ENCODE assay signal across 24 cellular contexts in the genomic region with DNA sequence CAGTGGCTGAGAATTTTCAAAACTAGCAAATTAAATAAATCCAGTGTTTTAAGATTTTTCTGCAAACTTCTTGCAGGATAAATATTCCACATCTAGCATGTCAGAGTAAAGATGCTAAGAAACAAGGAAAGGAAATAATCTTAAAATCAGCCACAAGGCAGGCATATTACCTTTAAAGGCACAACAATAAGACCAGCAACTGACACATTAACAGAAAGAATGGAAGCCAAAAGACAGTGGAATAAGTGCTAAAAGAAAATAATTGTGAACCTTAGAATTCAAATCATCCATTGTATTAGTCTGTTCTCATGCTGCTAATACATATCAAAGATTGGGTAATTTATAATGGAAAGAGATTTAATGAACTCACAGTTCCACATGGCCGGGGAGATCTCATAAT.
DNase-seq lines count a peak whose midpoint lies in the region; ATAC-seq, FAIRE-seq and TF ChIP-seq lines count a peak whose summit lies in the region.
"Had no signal": no experiment of that assay in that cellular context is flagged by ENCODE, and none has a peak within 500 bp of the region (broad histone marks: within the 10 kb centered on the region; RNA-seq: fewer than 3 reads in every experiment).

No MANE protein-coding gene starts in this region.

- H3K27ac ChIP-seq in HCT116 (ENCODE audit: low read depth, low read length): no peak overlapping the region
- no peak overlapping the region for H3K27ac ChIP-seq in HEK293 (ENCODE audit: extremely low read depth, low read depth, low read length)
- no peak overlapping the region for H3K27ac ChIP-seq in K562 (ENCODE audit: extremely low read depth, low read depth, low read length)
- H3K27ac ChIP-seq: BLaER1 had no signal

- TF ChIP-seq EP300 in K562 (IDR thresholded peaks at IDR 0.05; ENCODE audit: low read length): no peak

- no peak overlapping the region for H2AFZ ChIP-seq in HCT116 (ENCODE audit: low read depth, low read length, poor library complexity, severe bottlenecking)
- no peak overlapping the region for H2AFZ ChIP-seq in K562 (ENCODE audit: low read depth, low read length)

- no peaks in the 10 kb centered on the region; the same call in 1 of the 2 replicates for H3K9me2 ChIP-seq in HCT116 (ENCODE audit: insufficient read depth)

- in situ Hi-C loops in K562 (cut with MboI): no loop called here

- DNase-seq in HCT116 (ENCODE audit: low read depth, low spot score) (no peak), K562 (ENCODE audit: extremely low read depth in 1 of 4, low spot score in 3 of 4) (no peak)
- DNase-seq: 8988T; ACHN; BE2C; C1 segment of cervical spinal cord; CD4-positive, alpha-beta memory T cell; CD4-positive, CD25-positive, alpha-beta regulatory T cell; CD8-positive, alpha-beta memory T cell; COR-L47; DMS 273 treated with DMSO at 0.1 percent for 48 hours; DMS153; DMS53; DMS79; DND-41; EL; GDM1 had no signal

- POLR2A ChIA-PET in HCT116 (lab: Charles Lee) (no interaction called here), HEK293 (lab: Yijun Ruan, JAX) (no interaction called here), K562 (lab: Yijun Ruan, JAX) (no interaction called here)

- H3K9me3 ChIP-seq in HCT116 (ENCODE audit: control insufficient read depth in 1 of 2, insufficient read depth in 1 of 2, low read depth in 1 of 2, low read length in 2 of 2) (peaks cover 0 to 6% of the 10 kb centered on the region in 2 experiments; a peak in 1 of 4 replicates), HEK293 (ENCODE audit: control insufficient read depth, insufficient read depth, low read depth, low read length) (no peaks in the 10 kb centered on the region), K562 (replicated peaks; ENCODE audit: control insufficient read depth, insufficient read depth, low read depth, low read length) (no peaks in the 10 kb centered on the region; the same call in 1 of the 2 replicates)
- H3K9me3 ChIP-seq: BE2C had no signal

- H3K4me1 ChIP-seq in HCT116 (ENCODE audit: control insufficient read depth in 1 of 2, insufficient read depth in 2 of 2, low read length in 2 of 2) (no peaks in the 10 kb centered on the region), HEK293 (ENCODE audit: control insufficient read depth, insufficient read depth, low read length) (no peaks in the 10 kb centered on the region), K562 (replicated peaks in 1 of 2; ENCODE audit: control insufficient read depth in 2 of 2, insufficient read depth in 2 of 2, low read length in 2 of 2) (no peaks in the 10 kb centered on the region)
- H3K4me1 ChIP-seq: BE2C, BLaER1 had no signal

- TF ChIP-seq RAD21 in HCT116 (IDR thresholded peaks at IDR 0.05; ENCODE audit: low read depth) (no peak), K562 (CRISPR knock-in tag; conservative IDR thresholded peaks at IDR 0.05 in 1 of 2, IDR thresholded peaks at IDR 0.05 in 1 of 2) (no peak)

- RAD21 ChIA-PET in HCT116 (lab: Charles Lee; ENCODE audit: low non-redundant PET in 1 of 2, low total read pairs in 2 of 2, uncharacterized antibody in 2 of 2, unreplicated experiment in 2 of 2): no interaction called here

- H3K4me2 ChIP-seq in HCT116 (ENCODE audit: low read length) (no peak overlapping the region), K562 (ENCODE audit: insufficient read depth, low read length) (no peak overlapping the region)
- H3K4me2 ChIP-seq: BLaER1 had no signal

- H3K4me3 ChIP-seq in HCT116 (replicated peaks in 1 of 2; ENCODE audit: low read depth in 1 of 2, low read length in 2 of 2): no peak overlapping the region
- H3K4me3 ChIP-seq in HEK293 (ENCODE audit: low read depth, low read length): no peak overlapping the region
- no peak overlapping the region for H3K4me3 ChIP-seq in K562
- H3K4me3 ChIP-seq: BLaER1, GM12878 had no signal

- WGBS in K562 (ENCODE audit: insufficient coverage, low coverage, missing lambda C conversion rate): 4% methylated on average over 1 of the region's 1 CpG

- H3K27me3 ChIP-seq in HCT116 (ENCODE audit: insufficient read depth, low read length) (no peaks in the 10 kb centered on the region), K562 (ENCODE audit: control insufficient read depth in 2 of 2, insufficient read depth in 2 of 2, low read length in 2 of 2) (no peaks in the 10 kb centered on the region)
- H3K27me3 ChIP-seq: BE2C, BLaER1 had no signal

- CTCF ChIA-PET in HCT116 (lab: Charles Lee): no interaction called here
- CTCF ChIA-PET in HEK293 (lab: Yijun Ruan, JAX): no interaction called here
- CTCF ChIA-PET in K562 (lab: Yijun Ruan, JAX; ENCODE audit: low intra/inter-chr PET ratio): no interaction called here

- no peaks in the 10 kb centered on the region for H3K9me1 ChIP-seq in K562 (ENCODE audit: control insufficient read depth, insufficient read depth, low read length)

- FAIRE-seq in K562 (lab: Jason Lieb, UNC): no peak
- FAIRE-seq: GM12878, GM12892, GM18507 had no signal

- intact Hi-C loops in HCT116 (cut with micrococcal nuclease) (no loop called here), K562 (cut with micrococcal nuclease) (no loop called here)

- TF ChIP-seq POLR2A in HCT116 (IDR thresholded peaks at IDR 0.05; ENCODE audit: borderline replicate concordance, extremely low read depth, insufficient read depth, insufficient read length): no peak
- TF ChIP-seq POLR2A in K562 (conservative IDR thresholded peaks at IDR 0.05): no peak

- H3K36me3 ChIP-seq in HCT116 (ENCODE audit: control insufficient read depth in 1 of 2, insufficient read depth in 2 of 2, low read length in 2 of 2): no peaks in the 10 kb centered on the region
- no peaks in the 10 kb centered on the region for H3K36me3 ChIP-seq in HEK293 (ENCODE audit: control insufficient read depth in 2 of 2, insufficient read depth in 1 of 2, low read length in 2 of 2)
- no peaks in the 10 kb centered on the region for H3K36me3 ChIP-seq in K562 (ENCODE audit: control insufficient read depth, insufficient read depth, low read length)
- H3K36me3 ChIP-seq: BE2C, BLaER1 had no signal

- H3K79me2 ChIP-seq in HCT116 (ENCODE audit: insufficient read depth, low read length): no peaks in the 10 kb centered on the region
- no peaks in the 10 kb centered on the region for H3K79me2 ChIP-seq in K562 (ENCODE audit: control insufficient read depth, insufficient read depth, low read length)

- ATAC-seq in HCT116 (no peak), K562 (no peak), HG03460 (IDR thresholded peaks at IDR 0.05; ENCODE audit: unreplicated experiment) (no peak), HG03432 (IDR thresholded peaks at IDR 0.05; ENCODE audit: unreplicated experiment) (no peak)
- ATAC-seq: GM12878 had no signal

- TF ChIP-seq CTCF in HCT116 (IDR thresholded peaks at IDR 0.05 in 2 of 3, conservative IDR thresholded peaks at IDR 0.05 in 1 of 3; ENCODE audit: borderline replicate concordance in 1 of 3, insufficient read depth in 1 of 3, low read depth in 2 of 3, low read length in 2 of 3) (no peak), HEK293 (tag by site-specific recombination; IDR thresholded peaks at IDR 0.05) (no peak), K562 (IDR thresholded peaks at IDR 0.05 in 2 of 3, conservative IDR thresholded peaks at IDR 0.05 in 1 of 3; ENCODE audit: insufficient read depth in 2 of 3, low read depth in 1 of 3, low read length in 3 of 3) (no peak)

- no peaks in the 10 kb centered on the region for H4K20me1 ChIP-seq in HCT116 (ENCODE audit: insufficient read depth)
- H4K20me1 ChIP-seq in K562 (replicated peaks; ENCODE audit: control insufficient read depth, insufficient read depth, low read length): no peaks in the 10 kb centered on the region
- H4K20me1 ChIP-seq: BLaER1 had no signal

- no TSS peak for BruUV-seq in HCT116 (replicated peaks; lab: Mats Ljungman, UMichigan)
- BruUV-seq in K562 (replicated peaks; lab: Mats Ljungman, UMichigan): no TSS peak

- H3K9ac ChIP-seq in HCT116 (ENCODE audit: low read length) (no peak overlapping the region), K562 (ENCODE audit: insufficient read depth in 1 of 2, low read depth in 2 of 2, low read length in 2 of 2) (no peak overlapping the region)
- H3K9ac ChIP-seq: BLaER1 had no signal

TF ChIP-seq in HEK293, 187 proteins besides CTCF, POLR2A, EP300 and RAD21 (continues in another document):
- TF ChIP-seq, protein P1, sequence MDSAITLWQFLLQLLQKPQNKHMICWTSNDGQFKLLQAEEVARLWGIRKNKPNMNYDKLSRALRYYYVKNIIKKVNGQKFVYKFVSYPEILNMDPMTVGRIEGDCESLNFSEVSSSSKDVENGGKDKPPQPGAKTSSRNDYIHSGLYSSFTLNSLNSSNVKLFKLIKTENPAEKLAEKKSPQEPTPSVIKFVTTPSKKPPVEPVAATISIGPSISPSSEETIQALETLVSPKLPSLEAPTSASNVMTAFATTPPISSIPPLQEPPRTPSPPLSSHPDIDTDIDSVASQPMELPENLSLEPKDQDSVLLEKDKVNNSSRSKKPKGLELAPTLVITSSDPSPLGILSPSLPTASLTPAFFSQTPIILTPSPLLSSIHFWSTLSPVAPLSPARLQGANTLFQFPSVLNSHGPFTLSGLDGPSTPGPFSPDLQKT (IDR thresholded peaks at IDR 0.05; ENCODE audit: borderline replicate concordance, low read depth, low read length): no peak
- TF ChIP-seq SETDB1 (IDR thresholded peaks at IDR 0.05; ENCODE audit: insufficient read length, low read length) (peak; percentile 49), ZNF202 (tag by site-specific recombination; IDR thresholded peaks at IDR 0.05; ENCODE audit: borderline replicate concordance) (no peak), ZNF623 (tag by site-specific recombination; IDR thresholded peaks at IDR 0.05) (no peak)

TF ChIP-seq in K562, 482 proteins besides CTCF, POLR2A, EP300 and RAD21:
- TF ChIP-seq ZNF311 (CRISPR knock-in tag; IDR thresholded peaks at IDR 0.05) (no peak), CBX3 (IDR thresholded peaks at IDR 0.05; ENCODE audit: borderline replicate concordance in 1 of 2, low read length in 2 of 2) (peak in 1 of 2 experiments; percentile 61; a peak in 1 of 3 replicates), NUFIP1 (IDR thresholded peaks at IDR 0.05; ENCODE audit: partially characterized antibody) (no peak), TRIM28 (IDR thresholded peaks at IDR 0.05) (peak; percentile 60; the same call in 1 of the 2 replicates)
